Comparison of ENCODE assay signal across 1 cellular context in the genomic region with DNA sequence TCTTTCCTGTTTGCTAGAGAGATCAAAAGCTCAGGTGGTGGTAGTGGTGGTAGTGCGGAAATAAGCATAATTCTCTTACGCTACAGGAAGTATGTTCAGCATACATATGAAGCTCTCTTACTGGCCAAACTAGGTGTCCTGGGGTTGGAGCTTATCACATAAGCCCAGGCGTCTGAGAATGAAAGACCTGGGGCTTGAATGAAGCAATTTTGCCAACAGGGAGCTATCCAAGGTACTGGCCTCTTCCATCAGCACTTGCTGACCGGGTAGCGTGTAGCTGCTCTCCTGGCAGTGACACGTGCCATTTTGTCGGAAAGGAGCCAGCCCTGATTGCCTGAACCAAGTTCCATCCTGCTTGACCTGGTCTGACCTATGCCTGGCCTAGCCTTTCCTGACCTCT.
TF ChIP-seq lines count a peak whose summit lies in the region.

No MANE protein-coding gene starts in this region.

TF ChIP-seq in HepG2, 621 proteins besides CTCF, POLR2A, EP300 and RAD21 (continued from another document and continues in another):
- TF ChIP-seq MTA1 (CRISPR knock-in tag; IDR thresholded peaks at IDR 0.05; ENCODE audit: borderline replicate concordance) (no peak), BCL6 (CRISPR knock-in tag; IDR thresholded peaks at IDR 0.05) (peak; percentile 13; the same call in 1 of the 2 replicates), ZMYM3 (CRISPR knock-in tag; IDR thresholded peaks at IDR 0.05) (no peak), ZNF616 (CRISPR knock-in tag; IDR thresholded peaks at IDR 0.05; ENCODE audit: low read depth) (no peak), KLF6 (CRISPR knock-in tag; IDR thresholded peaks at IDR 0.05) (0 out of 2 replicates have a peak, but pooled peaks have one; percentile 57), ZNF318 (CRISPR knock-in tag; IDR thresholded peaks at IDR 0.05) (0 out of 2 replicates have a peak, but pooled peaks have one; percentile 33), ZSCAN9 (CRISPR knock-in tag; IDR thresholded peaks at IDR 0.05; ENCODE audit: borderline replicate concordance) (peak; percentile 78; the same call in 1 of the 2 replicates), SNAPC5 (CRISPR knock-in tag; IDR thresholded peaks at IDR 0.05; ENCODE audit: borderline replicate concordance) (no peak), ZNF773 (CRISPR knock-in tag; IDR thresholded peaks at IDR 0.05; ENCODE audit: borderline replicate concordance) (0 out of 2 replicates have a peak, but pooled peaks have one; percentile 59), RBM39 (IDR thresholded peaks at IDR 0.05; ENCODE audit: low read depth, low read length, poor library complexity, severe bottlenecking) (no peak), RARA (CRISPR knock-in tag; IDR thresholded peaks at IDR 0.05) (peak; percentile 40; the same call in 1 of the 2 replicates), ZBTB46 (CRISPR knock-in tag; IDR thresholded peaks at IDR 0.05; ENCODE audit: borderline replicate concordance) (no peak), ZNF552 (CRISPR knock-in tag; IDR thresholded peaks at IDR 0.05; ENCODE audit: borderline replicate concordance) (0 out of 2 replicates have a peak, but pooled peaks have one; percentile 28), ELF4 (CRISPR knock-in tag; IDR thresholded peaks at IDR 0.05; ENCODE audit: borderline replicate concordance) (no peak), ZNF343 (CRISPR knock-in tag; IDR thresholded peaks at IDR 0.05) (no peak), SRSF9 (IDR thresholded peaks at IDR 0.05; ENCODE audit: borderline replicate concordance, insufficient read depth, low read depth, low read length, poor library complexity, severe bottlenecking) (no peak), IRF2 (CRISPR knock-in tag; IDR thresholded peaks at IDR 0.05) (peak; percentile 26; the same call in 1 of the 2 replicates), HDAC2 (CRISPR knock-in tag; IDR thresholded peaks at IDR 0.05) (peak; percentile 58; the same call in 1 of the 2 replicates), KLF11 (CRISPR knock-in tag; IDR thresholded peaks at IDR 0.05) (0 out of 2 replicates have a peak, but pooled peaks have one; percentile 38), XBP1 (CRISPR knock-in tag; IDR thresholded peaks at IDR 0.05) (0 out of 2 replicates have a peak, but pooled peaks have one; percentile 44), ZNF547 (CRISPR knock-in tag; IDR thresholded peaks at IDR 0.05) (no peak), SIX1 (CRISPR knock-in tag; IDR thresholded peaks at IDR 0.05; ENCODE audit: borderline replicate concordance) (no peak), HOXA3 (CRISPR knock-in tag; IDR thresholded peaks at IDR 0.05) (0 out of 2 replicates have a peak, but pooled peaks have one; percentile 22), CEBPG (CRISPR knock-in tag; IDR thresholded peaks at IDR 0.05) (peak; percentile 81), ZNF263 (CRISPR knock-in tag; IDR thresholded peaks at IDR 0.05) (0 out of 2 replicates have a peak, but pooled peaks have one; percentile 36), ERF (CRISPR knock-in tag; IDR thresholded peaks at IDR 0.05) (peak; percentile 66)
- TF ChIP-seq, protein P1, sequence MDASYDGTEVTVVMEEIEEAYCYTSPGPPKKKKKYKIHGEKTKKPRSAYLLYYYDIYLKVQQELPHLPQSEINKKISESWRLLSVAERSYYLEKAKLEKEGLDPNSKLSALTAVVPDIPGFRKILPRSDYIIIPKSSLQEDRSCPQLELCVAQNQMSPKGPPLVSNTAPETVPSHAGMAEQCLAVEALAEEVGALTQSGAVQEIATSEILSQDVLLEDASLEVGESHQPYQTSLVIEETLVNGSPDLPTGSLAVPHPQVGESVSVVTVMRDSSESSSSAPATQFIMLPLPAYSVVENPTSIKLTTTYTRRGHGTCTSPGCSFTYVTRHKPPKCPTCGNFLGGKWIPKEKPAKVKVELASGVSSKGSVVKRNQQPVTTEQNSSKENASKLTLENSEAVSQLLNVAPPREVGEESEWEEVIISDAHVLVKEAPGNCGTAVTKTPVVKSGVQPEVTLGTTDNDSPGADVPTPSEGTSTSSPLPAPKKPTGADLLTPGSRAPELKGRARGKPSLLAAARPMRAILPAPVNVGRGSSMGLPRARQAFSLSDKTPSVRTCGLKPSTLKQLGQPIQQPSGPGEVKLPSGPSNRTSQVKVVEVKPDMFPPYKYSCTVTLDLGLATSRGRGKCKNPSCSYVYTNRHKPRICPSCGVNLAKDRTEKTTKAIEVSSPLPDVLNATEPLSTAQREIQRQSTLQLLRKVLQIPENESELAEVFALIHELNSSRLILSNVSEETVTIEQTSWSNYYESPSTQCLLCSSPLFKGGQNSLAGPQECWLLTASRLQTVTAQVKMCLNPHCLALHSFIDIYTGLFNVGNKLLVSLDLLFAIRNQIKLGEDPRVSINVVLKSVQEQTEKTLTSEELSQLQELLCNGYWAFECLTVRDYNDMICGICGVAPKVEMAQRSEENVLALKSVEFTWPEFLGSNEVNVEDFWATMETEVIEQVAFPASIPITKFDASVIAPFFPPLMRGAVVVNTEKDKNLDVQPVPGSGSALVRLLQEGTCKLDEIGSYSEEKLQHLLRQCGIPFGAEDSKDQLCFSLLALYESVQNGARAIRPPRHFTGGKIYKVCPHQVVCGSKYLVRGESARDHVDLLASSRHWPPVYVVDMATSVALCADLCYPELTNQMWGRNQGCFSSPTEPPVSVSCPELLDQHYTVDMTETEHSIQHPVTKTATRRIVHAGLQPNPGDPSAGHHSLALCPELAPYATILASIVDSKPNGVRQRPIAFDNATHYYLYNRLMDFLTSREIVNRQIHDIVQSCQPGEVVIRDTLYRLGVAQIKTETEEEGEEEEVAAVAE (CRISPR knock-in tag; IDR thresholded peaks at IDR 0.05; ENCODE audit: borderline replicate concordance), result peak; percentile 80
- TF ChIP-seq, protein P2, sequence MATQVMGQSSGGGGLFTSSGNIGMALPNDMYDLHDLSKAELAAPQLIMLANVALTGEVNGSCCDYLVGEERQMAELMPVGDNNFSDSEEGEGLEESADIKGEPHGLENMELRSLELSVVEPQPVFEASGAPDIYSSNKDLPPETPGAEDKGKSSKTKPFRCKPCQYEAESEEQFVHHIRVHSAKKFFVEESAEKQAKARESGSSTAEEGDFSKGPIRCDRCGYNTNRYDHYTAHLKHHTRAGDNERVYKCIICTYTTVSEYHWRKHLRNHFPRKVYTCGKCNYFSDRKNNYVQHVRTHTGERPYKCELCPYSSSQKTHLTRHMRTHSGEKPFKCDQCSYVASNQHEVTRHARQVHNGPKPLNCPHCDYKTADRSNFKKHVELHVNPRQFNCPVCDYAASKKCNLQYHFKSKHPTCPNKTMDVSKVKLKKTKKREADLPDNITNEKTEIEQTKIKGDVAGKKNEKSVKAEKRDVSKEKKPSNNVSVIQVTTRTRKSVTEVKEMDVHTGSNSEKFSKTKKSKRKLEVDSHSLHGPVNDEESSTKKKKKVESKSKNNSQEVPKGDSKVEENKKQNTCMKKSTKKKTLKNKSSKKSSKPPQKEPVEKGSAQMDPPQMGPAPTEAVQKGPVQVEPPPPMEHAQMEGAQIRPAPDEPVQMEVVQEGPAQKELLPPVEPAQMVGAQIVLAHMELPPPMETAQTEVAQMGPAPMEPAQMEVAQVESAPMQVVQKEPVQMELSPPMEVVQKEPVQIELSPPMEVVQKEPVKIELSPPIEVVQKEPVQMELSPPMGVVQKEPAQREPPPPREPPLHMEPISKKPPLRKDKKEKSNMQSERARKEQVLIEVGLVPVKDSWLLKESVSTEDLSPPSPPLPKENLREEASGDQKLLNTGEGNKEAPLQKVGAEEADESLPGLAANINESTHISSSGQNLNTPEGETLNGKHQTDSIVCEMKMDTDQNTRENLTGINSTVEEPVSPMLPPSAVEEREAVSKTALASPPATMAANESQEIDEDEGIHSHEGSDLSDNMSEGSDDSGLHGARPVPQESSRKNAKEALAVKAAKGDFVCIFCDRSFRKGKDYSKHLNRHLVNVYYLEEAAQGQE (IDR thresholded peaks at IDR 0.05; ENCODE audit: borderline replicate concordance in 1 of 2, low read depth in 1 of 2, low read length in 2 of 2), result peak; percentile 98
- TF ChIP-seq, protein P3, sequence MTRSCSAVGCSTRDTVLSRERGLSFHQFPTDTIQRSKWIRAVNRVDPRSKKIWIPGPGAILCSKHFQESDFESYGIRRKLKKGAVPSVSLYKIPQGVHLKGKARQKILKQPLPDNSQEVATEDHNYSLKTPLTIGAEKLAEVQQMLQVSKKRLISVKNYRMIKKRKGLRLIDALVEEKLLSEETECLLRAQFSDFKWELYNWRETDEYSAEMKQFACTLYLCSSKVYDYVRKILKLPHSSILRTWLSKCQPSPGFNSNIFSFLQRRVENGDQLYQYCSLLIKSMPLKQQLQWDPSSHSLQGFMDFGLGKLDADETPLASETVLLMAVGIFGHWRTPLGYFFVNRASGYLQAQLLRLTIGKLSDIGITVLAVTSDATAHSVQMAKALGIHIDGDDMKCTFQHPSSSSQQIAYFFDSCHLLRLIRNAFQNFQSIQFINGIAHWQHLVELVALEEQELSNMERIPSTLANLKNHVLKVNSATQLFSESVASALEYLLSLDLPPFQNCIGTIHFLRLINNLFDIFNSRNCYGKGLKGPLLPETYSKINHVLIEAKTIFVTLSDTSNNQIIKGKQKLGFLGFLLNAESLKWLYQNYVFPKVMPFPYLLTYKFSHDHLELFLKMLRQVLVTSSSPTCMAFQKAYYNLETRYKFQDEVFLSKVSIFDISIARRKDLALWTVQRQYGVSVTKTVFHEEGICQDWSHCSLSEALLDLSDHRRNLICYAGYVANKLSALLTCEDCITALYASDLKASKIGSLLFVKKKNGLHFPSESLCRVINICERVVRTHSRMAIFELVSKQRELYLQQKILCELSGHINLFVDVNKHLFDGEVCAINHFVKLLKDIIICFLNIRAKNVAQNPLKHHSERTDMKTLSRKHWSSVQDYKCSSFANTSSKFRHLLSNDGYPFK (CRISPR knock-in tag; IDR thresholded peaks at IDR 0.05; ENCODE audit: borderline replicate concordance), result no peak
